Comparison of ENCODE assay signal across 32 cellular contexts in genomic region chr19:23145617-23146415, GRCh38. TPM values are rescaled to one million over a fixed set of nuclear protein-coding genes. Genes with fewer than 3 reads are reported as not detected.
"Had no signal": no experiment of that assay in that cellular context is flagged by ENCODE, and none has a peak within 500 bp of the region (broad histone marks: within the 10 kb centered on the region; RNA-seq: fewer than 3 reads in every experiment).

No MANE protein-coding gene starts in this region.

- ATAC-seq: activated CD4-positive, CD25-positive, alpha-beta regulatory T cell treated with anti-CD3 and anti-CD28 coated beads, Interleukin-2, amount 50 U/mL, for 24 hours; activated CD8-positive, alpha-beta T cell treated with anti-CD3 and anti-CD28 coated beads for 36 hours; activated T-cell treated with anti-CD3 and anti-CD28 coated beads, Interleukin-2, amount 50 U/mL, for 4 hours; activated T-helper 17 cell treated with anti-CD3 and anti-CD28 coated beads, Interleukin-2, amount 50 U/mL, for 72 hours; foreskin keratinocyte; gastrocnemius medialis; heart left ventricle; T-helper 17 cell had no signal

- H3K4me1 Mint-ChIP-seq: activated B cell treated with CpG ODN at 0.5 μM for 24 hours; activated T-helper 17 cell treated with anti-CD3 and anti-CD28 coated beads, Interleukin-2, amount 50 U/mL, for 72 hours; brain; T-helper 17 cell had no signal

- H3K36me3 ChIP-seq: ascending aorta, breast epithelium, cardiac muscle cell, colonic mucosa, esophagus muscularis mucosa, gastrocnemius medialis, heart left ventricle had no signal

- H3K27ac ChIP-seq: ascending aorta, breast epithelium, cardiac muscle cell, colonic mucosa, esophagus muscularis mucosa, foreskin keratinocyte, gastrocnemius medialis, heart left ventricle, WERI-Rb-1 had no signal

- H3K4me3 ChIP-seq: ascending aorta, breast epithelium, cardiac muscle cell, colonic mucosa, esophagus muscularis mucosa, gastrocnemius medialis, heart left ventricle had no signal

- DNase-seq: activated B cell treated with CpG ODN at 0.5 μM for 24 hours; activated CD4-positive, alpha-beta T cell treated with anti-CD3 and anti-CD28 coated beads for 48 hours; activated CD4-positive, alpha-beta T cell treated with anti-CD3 and anti-CD28 coated beads, Interleukin-2, amount 50 U/mL, for 1 hour; activated CD4-positive, alpha-beta T cell treated with anti-CD3 and anti-CD28 coated beads, Interleukin-2, amount 50 U/mL, for 48 hours; activated CD8-positive, alpha-beta memory T cell treated with anti-CD3 and anti-CD28 coated beads for 24 hours; activated CD8-positive, alpha-beta T cell treated with anti-CD3 and anti-CD28 coated beads for 36 hours; activated effector memory CD4-positive, alpha-beta T cell treated with Interleukin-2 at 50 U/mL for 16 hours; activated gamma-delta T cell treated with Interleukin-2 at 50 U/mL for 16 hours; activated naive CD4-positive, alpha-beta T cell treated with anti-CD3 and anti-CD28 coated beads, Interleukin-2, amount 50 U/mL, for 16 hours; activated naive CD4-positive, alpha-beta T cell treated with Interleukin-2 at 50 U/mL for 16 hours; activated T-cell treated with anti-CD3 and anti-CD28 coated beads, Interleukin-2, amount 50 U/mL, for 4 hours; central memory CD4-positive, alpha-beta T cell; cerebellar nuclear complex; colonic mucosa; effector CD8-positive, alpha-beta T cell; erythroblast; foreskin keratinocyte; gastrocnemius medialis; glutamatergic neuron; heart left ventricle; T-helper 17 cell; T1000; WERI-Rb-1 had no signal

- H3K27ac Mint-ChIP-seq: activated B cell treated with CpG ODN at 0.5 μM for 24 hours; activated CD8-positive, alpha-beta T cell treated with anti-CD3 and anti-CD28 coated beads for 36 hours; activated naive CD8-positive, alpha-beta T cell; activated T-helper 17 cell treated with anti-CD3 and anti-CD28 coated beads, Interleukin-2, amount 50 U/mL, for 72 hours; brain; T-helper 17 cell; T-helper 2 cell treated with Interferon-gamma antibody and Interleukin-4, amounts not matched to agents 5 μg/mL and 100 μg/mL, for 36 hours had no signal

- H3K27me3 ChIP-seq: ascending aorta, breast epithelium, cardiac muscle cell, colonic mucosa, esophagus muscularis mucosa, foreskin keratinocyte, gastrocnemius medialis, heart left ventricle had no signal

- H3K27me3 Mint-ChIP-seq: activated B cell treated with CpG ODN at 0.5 μM for 24 hours; activated CD8-positive, alpha-beta T cell treated with anti-CD3 and anti-CD28 coated beads for 36 hours; activated naive CD8-positive, alpha-beta T cell; activated T-helper 17 cell treated with anti-CD3 and anti-CD28 coated beads, Interleukin-2, amount 50 U/mL, for 72 hours; brain had no signal

- H3K4me1 ChIP-seq: ascending aorta, breast epithelium, colonic mucosa, esophagus muscularis mucosa, foreskin keratinocyte, gastrocnemius medialis, heart left ventricle had no signal

- H3K4me3 Mint-ChIP-seq: activated B cell treated with CpG ODN at 0.5 μM for 24 hours; activated CD8-positive, alpha-beta T cell treated with anti-CD3 and anti-CD28 coated beads for 36 hours; activated naive CD8-positive, alpha-beta T cell; activated T-cell treated with anti-CD3 and anti-CD28 coated beads, Interleukin-2, amount 50 U/mL, for 4 hours; activated T-helper 17 cell treated with anti-CD3 and anti-CD28 coated beads, Interleukin-2, amount 50 U/mL, for 72 hours; brain; T-helper 17 cell; T-helper 2 cell treated with Interferon-gamma antibody and Interleukin-4, amounts not matched to agents 5 μg/mL and 100 μg/mL, for 36 hours had no signal

RNA-seq across cellular contexts. Expression of gene ZNF730, which starts 29.0 kb away (rescaled TPM):
- total RNA-seq: ascending aorta, gastrocnemius medialis, T-helper 17 cell had no signal
- polyA plus RNA-seq: heart left ventricle had no signal
